8 cellular contexts compared by ENCODE assay signal in genomic region chr12:92405801-92406251, GRCh38.
DNase-seq lines count a peak whose midpoint lies in the region; ATAC-seq and TF ChIP-seq lines count a peak whose summit lies in the region.
"Not testable (repeated sequence)": the region's sequence is repeated elsewhere in the genome, so short reads cannot be mapped to it uniquely, and the experiment has no call there.

No MANE protein-coding gene starts in this region.

- POLR2A ChIA-PET in naive thymus-derived CD4-positive, alpha-beta T cell (lab: Charles Lee): interaction anchor here (0.7 to 6.9 kb wide), 17 partner anchors 7 to 527 kb away, joined by 3 to 211 read pairs (median 5); partner anchors contain the start of gene BTG1

- H3K9me3 Mint-ChIP-seq in H9: peaks cover 9 to 12% of the 10 kb centered on the region in 2 experiments; a peak in 4 of 5 replicates
- H3K9me3 Mint-ChIP-seq in activated CD4-positive, alpha-beta T cell treated with anti-CD3 and anti-CD28 coated beads, Interleukin-2, amount 10 ng/mL, durations not matched to agents 24 days and 14 days; activated T-helper 2 cell treated with anti-CD3 and anti-CD28 coated beads, Interferon-gamma antibody, Interleukin-2, Interleukin-4, amounts not matched to agents 10 μg/mL and 5 μg/mL and 100 μg/mL, durations not matched to agents 14 hours and 24 hours and 36 hours; activated naive CD8-positive, alpha-beta T cell treated with anti-CD3 and anti-CD28 coated beads, Interleukin-2, amount 50 U/mL, for 24 hours; stimulated activated naive CD8-positive, alpha-beta T cell treated with anti-CD3 and anti-CD28 coated beads, Interleukin-15, amount 100 ng/mL, for 72 hours: not testable (repeated sequence)
- peaks cover 0 to 22% (median 4%) of the 10 kb centered on the region in 11 donors for H3K9me3 Mint-ChIP-seq in naive thymus-derived CD4-positive, alpha-beta T cell

- H3K23ac ChIP-seq in H9 (ENCODE audit: insufficient read length, low read depth, low read length): not testable (repeated sequence)

- not testable (repeated sequence) for H3K9me3 ChIP-seq in H9 (ENCODE audit: control insufficient read depth, low read depth, low read length); naive thymus-derived CD4-positive, alpha-beta T cell (ENCODE audit: control insufficient read depth in 2 of 3, low read length in 3 of 3)

- TF ChIP-seq CTCF in H9 (conservative IDR thresholded peaks at IDR 0.05): not testable (repeated sequence)

- H2BK15ac ChIP-seq in H9 (ENCODE audit: low read depth, low read length): not testable (repeated sequence)

- H2AFZ ChIP-seq in H9 (ENCODE audit: low read length): not testable (repeated sequence)

- H4K91ac ChIP-seq in H9 (ENCODE audit: insufficient read length, low read depth, low read length): not testable (repeated sequence)

- H3K27me3 Mint-ChIP-seq in H9 (ENCODE audit: low read depth); activated CD4-positive, alpha-beta T cell treated with anti-CD3 and anti-CD28 coated beads, Interleukin-2, amount 10 ng/mL, durations not matched to agents 24 days and 14 days; activated T-helper 2 cell treated with anti-CD3 and anti-CD28 coated beads, Interferon-gamma antibody, Interleukin-2, Interleukin-4, amounts not matched to agents 10 μg/mL and 5 μg/mL and 100 μg/mL, durations not matched to agents 14 hours and 24 hours and 36 hours (ENCODE audit: low read depth); activated naive CD8-positive, alpha-beta T cell treated with anti-CD3 and anti-CD28 coated beads, Interleukin-2, amount 50 U/mL, for 24 hours; naive thymus-derived CD4-positive, alpha-beta T cell; stimulated activated naive CD8-positive, alpha-beta T cell treated with anti-CD3 and anti-CD28 coated beads, Interleukin-15, amount 100 ng/mL, for 72 hours: not testable (repeated sequence)

- H3K36me3 Mint-ChIP-seq in H9 (ENCODE audit: insufficient read depth in 1 of 3, low read depth in 3 of 3); activated CD4-positive, alpha-beta T cell treated with anti-CD3 and anti-CD28 coated beads, Interleukin-2, amount 10 ng/mL, durations not matched to agents 24 days and 14 days (ENCODE audit: low read depth); activated T-helper 2 cell treated with anti-CD3 and anti-CD28 coated beads, Interferon-gamma antibody, Interleukin-2, Interleukin-4, amounts not matched to agents 10 μg/mL and 5 μg/mL and 100 μg/mL, durations not matched to agents 14 hours and 24 hours and 36 hours (ENCODE audit: low read depth); activated naive CD8-positive, alpha-beta T cell treated with anti-CD3 and anti-CD28 coated beads, Interleukin-2, amount 50 U/mL, for 24 hours (ENCODE audit: low read depth): not testable (repeated sequence)
- H3K36me3 Mint-ChIP-seq in naive thymus-derived CD4-positive, alpha-beta T cell: peaks cover 0 to 21% (median 10%) of the 10 kb centered on the region in 5 donors

- not testable (repeated sequence) for H3K27ac ChIP-seq in H9 (ENCODE audit: insufficient read length, low read depth, low read length)
- peak overlapping the region; percentile 83 for H3K27ac ChIP-seq in naive thymus-derived CD4-positive, alpha-beta T cell (ENCODE audit: low read depth, low read length)

- not testable (repeated sequence) for H3K4ac ChIP-seq in H9 (ENCODE audit: low read depth, low read length)

- not testable (repeated sequence) for H3K9ac ChIP-seq in H9 (ENCODE audit: extremely low read depth, insufficient read length, low read length)

- H3K23me2 ChIP-seq in H9 (ENCODE audit: insufficient read length, low read depth, low read length, poor library complexity, severe bottlenecking): not testable (repeated sequence)

- H3K36me3 ChIP-seq in naive thymus-derived CD4-positive, alpha-beta T cell (ENCODE audit: control insufficient read depth in 2 of 3, insufficient read depth in 3 of 3, low read length in 3 of 3): not testable (repeated sequence)

- not testable (repeated sequence) for H3K79me2 ChIP-seq in H9 (ENCODE audit: insufficient read depth, low read length)

- H3K14ac ChIP-seq in H9 (ENCODE audit: insufficient read depth, low read length): not testable (repeated sequence)

- H3K4me3 ChIP-seq in naive thymus-derived CD4-positive, alpha-beta T cell (ENCODE audit: low read length): peak overlapping the region; percentile 11

- H2AK5ac ChIP-seq in H9 (ENCODE audit: insufficient read length, low read length): not testable (repeated sequence)

- H2BK20ac ChIP-seq in H9 (ENCODE audit: low read depth, low read length, poor library complexity, severe bottlenecking): not testable (repeated sequence)

- H4K20me1 ChIP-seq in H9 (ENCODE audit: control insufficient read depth, insufficient read depth, insufficient read length): not testable (repeated sequence)

- H3K4me1 Mint-ChIP-seq in H9: not testable (repeated sequence)
- H3K4me1 Mint-ChIP-seq in activated CD4-positive, alpha-beta T cell treated with anti-CD3 and anti-CD28 coated beads, Interleukin-2, amount 10 ng/mL, durations not matched to agents 24 days and 14 days: peaks cover 66% of the 10 kb centered on the region
- H3K4me1 Mint-ChIP-seq in activated T-helper 2 cell treated with anti-CD3 and anti-CD28 coated beads, Interferon-gamma antibody, Interleukin-2, Interleukin-4, amounts not matched to agents 10 μg/mL and 5 μg/mL and 100 μg/mL, durations not matched to agents 14 hours and 24 hours and 36 hours (ENCODE audit: low read depth): peaks cover 64% of the 10 kb centered on the region
- peaks cover 83% of the 10 kb centered on the region for H3K4me1 Mint-ChIP-seq in activated naive CD8-positive, alpha-beta T cell treated with anti-CD3 and anti-CD28 coated beads, Interleukin-2, amount 50 U/mL, for 24 hours
- H3K4me1 Mint-ChIP-seq in naive thymus-derived CD4-positive, alpha-beta T cell: peaks cover 41 to 94% (median 86%) of the 10 kb centered on the region in 7 donors
- peaks cover 85% of the 10 kb centered on the region for H3K4me1 Mint-ChIP-seq in stimulated activated naive CD8-positive, alpha-beta T cell treated with anti-CD3 and anti-CD28 coated beads, Interleukin-15, amount 100 ng/mL, for 72 hours

- not testable (repeated sequence) for H4K8ac ChIP-seq in H9 (replicated peaks; ENCODE audit: insufficient read length, low read depth, low read length)

- intact Hi-C loops in activated CD4-positive, alpha-beta T cell treated with anti-CD3 and anti-CD28 coated beads, Interleukin-2, amount 10 ng/mL, durations not matched to agents 24 days and 14 days (cut with micrococcal nuclease): loop anchor here (2.0 kb wide), 1 partner anchor 165 kb away; no protein-coding TSS in a partner anchor
- intact Hi-C loops in activated T-helper 2 cell treated with anti-CD3 and anti-CD28 coated beads, Interferon-gamma antibody, Interleukin-2, Interleukin-4, amounts not matched to agents 10 μg/mL and 5 μg/mL and 100 μg/mL, durations not matched to agents 14 hours and 24 hours and 36 hours (cut with micrococcal nuclease): loop anchor here (2.0 to 10.0 kb wide), 5 partner anchors 61 to 1024 kb away; no protein-coding TSS in a partner anchor
- intact Hi-C loops in naive thymus-derived CD4-positive, alpha-beta T cell (cut with micrococcal nuclease): loop anchor here (2.0 to 10.0 kb wide), 4 partner anchors 15 to 829 kb away; no protein-coding TSS in a partner anchor

- H3T11ph ChIP-seq in H9 (ENCODE audit: low read length): not testable (repeated sequence)

- H3K56ac ChIP-seq in H9 (ENCODE audit: insufficient read length, low read depth, low read length): not testable (repeated sequence)

- H3K18ac ChIP-seq in H9 (ENCODE audit: insufficient read length, low read depth, low read length): not testable (repeated sequence)

- not testable (repeated sequence) for ATAC-seq in activated naive CD8-positive, alpha-beta T cell treated with anti-CD3 and anti-CD28 coated beads, Interleukin-2, amount 50 U/mL, for 24 hours; naive thymus-derived CD4-positive, alpha-beta T cell; stimulated activated naive CD8-positive, alpha-beta T cell treated with anti-CD3 and anti-CD28 coated beads, Interleukin-15, amount 100 ng/mL, for 72 hours

- H2BK12ac ChIP-seq in H9 (ENCODE audit: insufficient read length, low read depth, low read length): not testable (repeated sequence)

- H4K5ac ChIP-seq in H9 (ENCODE audit: insufficient read length, low read depth, low read length): not testable (repeated sequence)

- not testable (repeated sequence) for DNase-seq in H9
- peak; percentile 82 for DNase-seq in activated CD4-positive, alpha-beta T cell treated with anti-CD3 and anti-CD28 coated beads, Interleukin-2, amount 10 ng/mL, durations not matched to agents 24 days and 14 days
- peak; percentile 72 for DNase-seq in activated CD8-positive, alpha-beta memory T cell treated with anti-CD3 and anti-CD28 coated beads, Interleukin-2, amount 50 U/mL, for 48 hours
- peak; percentile 24 for DNase-seq in activated T-helper 2 cell treated with anti-CD3 and anti-CD28 coated beads, Interferon-gamma antibody, Interleukin-2, Interleukin-4, amounts not matched to agents 10 μg/mL and 5 μg/mL and 100 μg/mL, durations not matched to agents 14 hours and 24 hours and 36 hours (ENCODE audit: low spot score)
- peak; percentile 59 for DNase-seq in activated naive CD8-positive, alpha-beta T cell treated with anti-CD3 and anti-CD28 coated beads, Interleukin-2, amount 50 U/mL, for 24 hours
- DNase-seq in naive thymus-derived CD4-positive, alpha-beta T cell: peak in 8 of 9 donors; percentile 30 to 64 (median 54)
- peak; percentile 50 for DNase-seq in stimulated activated CD4-positive, alpha-beta T cell treated with anti-CD3 and anti-CD28 coated beads, Interleukin-4, amount 100 ng/mL, for 24 hours
- peak; percentile 67 to 84 for DNase-seq in stimulated activated naive CD8-positive, alpha-beta T cell treated with anti-CD3 and anti-CD28 coated beads, Interleukin-15, amount 100 ng/mL, for 72 hours

- CTCF ChIA-PET in naive thymus-derived CD4-positive, alpha-beta T cell (lab: Charles Lee): interaction anchor here (0.9 to 1.4 kb wide), 2 partner anchors 197 to 376 kb away, joined by 3 read pairs; no protein-coding TSS in a partner anchor

- H2BK5ac ChIP-seq in H9 (ENCODE audit: insufficient read length, low read length): not testable (repeated sequence)

- not testable (repeated sequence) for H3K79me1 ChIP-seq in H9 (ENCODE audit: insufficient read depth, low read depth, low read length, poor library complexity, severe bottlenecking)

- not testable (repeated sequence) for H2BK120ac ChIP-seq in H9 (ENCODE audit: low read depth, low read length, poor library complexity, severe bottlenecking)

- not testable (repeated sequence) for H3K4me3 Mint-ChIP-seq in H9
- H3K4me3 Mint-ChIP-seq in activated CD4-positive, alpha-beta T cell treated with anti-CD3 and anti-CD28 coated beads, Interleukin-2, amount 10 ng/mL, durations not matched to agents 24 days and 14 days: peak overlapping the region; percentile 80
- peak overlapping the region; percentile 80 for H3K4me3 Mint-ChIP-seq in activated T-helper 2 cell treated with anti-CD3 and anti-CD28 coated beads, Interferon-gamma antibody, Interleukin-2, Interleukin-4, amounts not matched to agents 10 μg/mL and 5 μg/mL and 100 μg/mL, durations not matched to agents 14 hours and 24 hours and 36 hours (ENCODE audit: low read depth)
- peak overlapping the region; percentile 86 for H3K4me3 Mint-ChIP-seq in activated naive CD8-positive, alpha-beta T cell treated with anti-CD3 and anti-CD28 coated beads, Interleukin-2, amount 50 U/mL, for 24 hours
- peak overlapping the region; percentile 83 to 98 (median 94) for H3K4me3 Mint-ChIP-seq in naive thymus-derived CD4-positive, alpha-beta T cell
- peak overlapping the region; percentile 86 to 94 for H3K4me3 Mint-ChIP-seq in stimulated activated naive CD8-positive, alpha-beta T cell treated with anti-CD3 and anti-CD28 coated beads, Interleukin-15, amount 100 ng/mL, for 72 hours

- H3K4me1 ChIP-seq in H9 (ENCODE audit: insufficient read depth, low read length): not testable (repeated sequence)
- peaks cover 55 to 58% of the 10 kb centered on the region in 2 donors for H3K4me1 ChIP-seq in naive thymus-derived CD4-positive, alpha-beta T cell (ENCODE audit: control insufficient read depth in 2 of 2, insufficient read depth in 2 of 2, low read length in 2 of 2)

- not testable (repeated sequence) for H3K27me3 ChIP-seq in H9 (ENCODE audit: insufficient read depth, low read length); naive thymus-derived CD4-positive, alpha-beta T cell (ENCODE audit: control insufficient read depth in 2 of 2, insufficient read depth in 2 of 2, low read length in 2 of 2)

- no CpG with 5 or more reads among the region's 16 CpGs for WGBS in H9 (ENCODE audit: extremely low coverage, insufficient read length, low lambda C conversion rate)

- not testable (repeated sequence) for H3K4me2 ChIP-seq in H9 (ENCODE audit: insufficient read depth, insufficient read length, low read length)

- peak overlapping the region in 2 of 3 experiments; percentile 44 to 65; a peak in 2 of 7 replicates for H3K27ac Mint-ChIP-seq in H9
- H3K27ac Mint-ChIP-seq in activated CD4-positive, alpha-beta T cell treated with anti-CD3 and anti-CD28 coated beads, Interleukin-2, amount 10 ng/mL, durations not matched to agents 24 days and 14 days: peak overlapping the region; percentile 91
- peak overlapping the region; percentile 81 for H3K27ac Mint-ChIP-seq in activated T-helper 2 cell treated with anti-CD3 and anti-CD28 coated beads, Interferon-gamma antibody, Interleukin-2, Interleukin-4, amounts not matched to agents 10 μg/mL and 5 μg/mL and 100 μg/mL, durations not matched to agents 14 hours and 24 hours and 36 hours
- peak overlapping the region; percentile 92 for H3K27ac Mint-ChIP-seq in activated naive CD8-positive, alpha-beta T cell treated with anti-CD3 and anti-CD28 coated beads, Interleukin-2, amount 50 U/mL, for 24 hours
- H3K27ac Mint-ChIP-seq in naive thymus-derived CD4-positive, alpha-beta T cell: peak overlapping the region; percentile 93 to 100 (median 98)
- H3K27ac Mint-ChIP-seq in stimulated activated naive CD8-positive, alpha-beta T cell treated with anti-CD3 and anti-CD28 coated beads, Interleukin-15, amount 100 ng/mL, for 72 hours: peak overlapping the region; percentile 98 to 99
